In the genomic region with DNA sequence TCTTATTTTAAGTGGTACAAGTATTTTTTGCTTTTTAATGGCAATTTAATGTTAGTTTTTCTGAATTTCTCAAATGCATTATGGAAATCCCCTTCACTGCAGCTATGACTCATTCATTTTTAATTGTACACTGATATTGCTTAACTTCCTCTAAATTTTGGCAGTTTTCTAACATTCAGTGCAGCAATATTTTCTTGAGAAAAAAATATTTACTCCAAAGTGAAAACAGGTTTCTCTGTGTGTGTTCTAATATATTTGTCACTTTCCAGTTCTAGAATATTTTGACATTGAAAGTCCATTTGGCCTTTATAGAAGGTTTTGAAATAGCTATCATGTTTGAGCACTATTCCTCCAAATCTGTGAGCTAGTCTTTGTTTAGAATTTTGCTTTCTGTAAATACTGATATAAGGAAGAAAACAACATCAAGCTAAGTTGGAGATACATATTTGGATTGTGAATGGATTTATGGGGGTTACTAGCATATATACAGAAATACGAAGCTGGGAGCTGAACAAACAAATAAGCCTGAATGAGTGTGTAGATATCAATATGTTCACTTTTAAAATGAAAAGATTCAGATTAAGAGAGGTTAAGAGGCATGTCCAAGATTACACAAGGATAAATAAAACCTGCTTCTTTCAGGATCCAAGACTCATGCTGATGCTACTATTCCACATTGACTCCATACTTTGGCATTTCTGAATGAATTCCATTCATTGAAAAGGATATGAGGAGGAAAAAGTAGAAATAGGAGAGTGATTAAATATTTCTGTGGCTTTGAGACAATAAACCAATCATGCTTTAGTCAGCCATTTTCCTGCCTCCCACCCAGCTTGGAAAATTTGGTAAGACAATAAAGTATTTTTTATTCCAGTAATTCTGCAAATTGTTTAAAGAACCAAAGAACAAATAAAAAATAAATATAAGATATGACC, we compare ENCODE assay signal across 9 cellular contexts. TPM values are rescaled to one million over a fixed set of nuclear protein-coding genes. Genes with fewer than 3 reads are reported as not detected.
A peak's percentile ranks its signal among the peaks of the same experiment; 100 is the strongest.
DNase-seq lines count a peak whose midpoint lies in the region; ATAC-seq and TF ChIP-seq lines count a peak whose summit lies in the region.
"Had no signal": no experiment of that assay in that cellular context is flagged by ENCODE, and none has a peak within 500 bp of the region (broad histone marks: within the 10 kb centered on the region; RNA-seq: fewer than 3 reads in every experiment).

No MANE protein-coding gene starts in this region.

- intact Hi-C loops in left lung (cut with DNase I), result no loop called here

- no peak overlapping the region for H3K4me3 ChIP-seq in cardiac fibroblast (replicated peaks in 1 of 2; ENCODE audit: low read depth in 2 of 2, low read length in 2 of 2)
- H3K4me3 ChIP-seq in left lung, result no peak overlapping the region

- H3K36me3 ChIP-seq in left lung, result no peaks in the 10 kb centered on the region

- H3K27ac Mint-ChIP-seq in natural killer cell treated with Interleukin-12 subunit alpha and Interleukin-12 subunit beta and Interleukin-15 and Interleukin-18, amount 100 ng/mL, for 72 hours, result no peak overlapping the region
- H3K27ac Mint-ChIP-seq: activated CD8-positive, alpha-beta T cell treated with anti-CD3 and anti-CD28 coated beads for 36 hours had no signal

- peak; percentile 43 for ATAC-seq in left lung
- ATAC-seq in HG02981 (IDR thresholded peaks at IDR 0.05; ENCODE audit: unreplicated experiment), result no peak
- no peak for ATAC-seq in natural killer cell treated with Interleukin-12 subunit alpha and Interleukin-12 subunit beta and Interleukin-15 and Interleukin-18, amount 100 ng/mL, for 72 hours
- no peak for ATAC-seq in HG02571 (IDR thresholded peaks at IDR 0.05; ENCODE audit: unreplicated experiment)
- no peak for ATAC-seq in GM18520 (IDR thresholded peaks at IDR 0.05; ENCODE audit: unreplicated experiment)
- ATAC-seq: activated CD8-positive, alpha-beta T cell treated with anti-CD3 and anti-CD28 coated beads for 36 hours had no signal

- peak overlapping the region; percentile 50 to 71 for H3K27ac ChIP-seq in left lung

- peaks cover 7% of the 10 kb centered on the region for H3K36me3 Mint-ChIP-seq in natural killer cell treated with Interleukin-12 subunit alpha and Interleukin-12 subunit beta and Interleukin-15 and Interleukin-18, amount 100 ng/mL, for 72 hours

- TF ChIP-seq CTCF in AG09319 (IDR thresholded peaks at IDR 0.05; ENCODE audit: low read depth, low read length) (no peak), cardiac fibroblast (IDR thresholded peaks at IDR 0.05; ENCODE audit: low read depth, low read length) (no peak), left lung (IDR thresholded peaks at IDR 0.05) (no peak)

- H3K9me3 ChIP-seq in left lung, result peaks cover 0 to 14% of the 10 kb centered on the region in 2 donors

- H3K4me1 ChIP-seq in left lung, result no peaks in the 10 kb centered on the region

- no peaks in the 10 kb centered on the region for H3K4me1 Mint-ChIP-seq in natural killer cell treated with Interleukin-12 subunit alpha and Interleukin-12 subunit beta and Interleukin-15 and Interleukin-18, amount 100 ng/mL, for 72 hours (ENCODE audit: low read depth in 2 of 2)

- H3K27me3 ChIP-seq in left lung, result no peaks in the 10 kb centered on the region

- H3K4me3 Mint-ChIP-seq in natural killer cell treated with Interleukin-12 subunit alpha and Interleukin-12 subunit beta and Interleukin-15 and Interleukin-18, amount 100 ng/mL, for 72 hours, result no peak overlapping the region
- H3K4me3 Mint-ChIP-seq: activated CD8-positive, alpha-beta T cell treated with anti-CD3 and anti-CD28 coated beads for 36 hours had no signal

- H3K9me3 Mint-ChIP-seq in natural killer cell treated with Interleukin-12 subunit alpha and Interleukin-12 subunit beta and Interleukin-15 and Interleukin-18, amount 100 ng/mL, for 72 hours, result peaks cover 6% of the 10 kb centered on the region
- H3K9me3 Mint-ChIP-seq: activated CD8-positive, alpha-beta T cell treated with anti-CD3 and anti-CD28 coated beads for 36 hours had no signal

- DNase-seq in AG09319 (ENCODE audit: extremely low read depth, low read depth) (peak; percentile 65), M059J (ENCODE audit: low read depth) (peak; percentile 77), cardiac fibroblast (ENCODE audit: low read depth in 2 of 2) (peak; percentile 88 to 91), left lung (no peak)
- DNase-seq in natural killer cell treated with Interleukin-12 subunit alpha and Interleukin-12 subunit beta and Interleukin-15 and Interleukin-18, amount 100 ng/mL, for 72 hours (ENCODE audit: low spot score), result no peak
- DNase-seq: activated CD8-positive, alpha-beta T cell treated with anti-CD3 and anti-CD28 coated beads for 36 hours had no signal

- no peaks in the 10 kb centered on the region for H3K27me3 Mint-ChIP-seq in natural killer cell treated with Interleukin-12 subunit alpha and Interleukin-12 subunit beta and Interleukin-15 and Interleukin-18, amount 100 ng/mL, for 72 hours
- H3K27me3 Mint-ChIP-seq: activated CD8-positive, alpha-beta T cell treated with anti-CD3 and anti-CD28 coated beads for 36 hours had no signal

RNA-seq across cellular contexts. Expression of a gene that starts 57.4 kb away (rescaled TPM):
- total RNA-seq in M059J (2014; rRNA removed; shearing (Covaris generic)), result 8.1 and 13.3 TPM in 2 replicates
- 10 to 100 TPM; 56.9 to 66.2 TPM for total RNA-seq in left lung
- total RNA-seq in natural killer cell treated with Interleukin-12 subunit alpha and Interleukin-12 subunit beta and Interleukin-15 and Interleukin-18, amount 100 ng/mL, for 72 hours, result not detected
- total RNA-seq: activated CD8-positive, alpha-beta T cell treated with anti-CD3 and anti-CD28 coated beads for 36 hours had no signal

Comparison
In these comparisons a context has a peak if more than half of its experiments do, and no peak if none do; other contexts are left out.
1. DNase-seq: peak in AG09319 (single experiment), M059J (single experiment) and cardiac fibroblast (2 of 2); none in left lung (0 of 2) and natural killer cell treated with Interleukin-12 subunit alpha and Interleukin-12 subunit beta and Interleukin-15 and Interleukin-18, amount 100 ng/mL, for 72 hours (single experiment).